ENCODE assay signal across 8 cellular contexts in genomic region chr20:47915495-47915894, GRCh38.
"Had no signal": no experiment of that assay in that cellular context is flagged by ENCODE, and none has a peak within 500 bp of the region (broad histone marks: within the 10 kb centered on the region; RNA-seq: fewer than 3 reads in every experiment).

No MANE protein-coding gene starts in this region.

- H3K4me3 Mint-ChIP-seq: IgD-negative memory B cell had no signal

- H3K4me2 ChIP-seq: KMS-11 had no signal

- H3K4me3 ChIP-seq: K562 had no signal

- H3K27ac ChIP-seq: HL-60, KMS-11 had no signal

- H3K9ac ChIP-seq: KMS-11 had no signal

- FAIRE-seq: HTR-8/SVneo, K562 had no signal

- H3K27ac Mint-ChIP-seq: IgD-negative memory B cell had no signal

- ATAC-seq: K562 had no signal

- DNase-seq: IMR-90, KBM-7, KG1 had no signal
